20 cellular contexts compared by ENCODE assay signal in genomic region chr12:119864591-119864990, GRCh38. TPM values are rescaled to one million over a fixed set of nuclear protein-coding genes. Genes with fewer than 3 reads are reported as not detected.
DNase-seq lines count a peak whose midpoint lies in the region; ATAC-seq and TF ChIP-seq lines count a peak whose summit lies in the region.
"Had no signal": no experiment of that assay in that cellular context is flagged by ENCODE, and none has a peak within 500 bp of the region (broad histone marks: within the 10 kb centered on the region; RNA-seq: fewer than 3 reads in every experiment).

No MANE protein-coding gene starts in this region.

- intact Hi-C loops in activated CD4-positive, alpha-beta T cell treated with anti-CD3 and anti-CD28 coated beads, Interleukin-2, amount 10 ng/mL, durations not matched to agents 24 days and 14 days (cut with micrococcal nuclease), result no loop called here

- peaks cover 7% of the 10 kb centered on the region for H3K79me2 ChIP-seq in osteoblast (ENCODE audit: insufficient read depth, low read length)

- ATAC-seq in GM21528 (IDR thresholded peaks at IDR 0.05; ENCODE audit: low FRiP score, unreplicated experiment), result no peak
- ATAC-seq: A549; CD8-positive, alpha-beta T cell; GM23338; HCT116 had no signal

- no peak overlapping the region for H3K9ac ChIP-seq in endodermal cell (ENCODE audit: extremely low read depth, low read length, poor library complexity, severe bottlenecking)
- H3K9ac ChIP-seq: BLaER1 had no signal

- H3K27me3 Mint-ChIP-seq in activated CD4-positive, alpha-beta T cell treated with anti-CD3 and anti-CD28 coated beads, Interleukin-2, amount 10 ng/mL, durations not matched to agents 24 days and 14 days, result no peaks in the 10 kb centered on the region
- H3K27me3 Mint-ChIP-seq in endodermal cell (ENCODE audit: insufficient read depth), result no peaks in the 10 kb centered on the region
- H3K27me3 Mint-ChIP-seq: B cell; CD4-positive, CD25-positive, alpha-beta regulatory T cell had no signal

- no peak overlapping the region for H3K4me3 Mint-ChIP-seq in activated CD4-positive, alpha-beta T cell treated with anti-CD3 and anti-CD28 coated beads, Interleukin-2, amount 10 ng/mL, durations not matched to agents 24 days and 14 days
- no peak overlapping the region for H3K4me3 Mint-ChIP-seq in endodermal cell
- H3K4me3 Mint-ChIP-seq: B cell; CD4-positive, CD25-positive, alpha-beta regulatory T cell; CD8-positive, alpha-beta T cell; GM23338; H9 had no signal

- peaks cover 5% of the 10 kb centered on the region for H3K4me1 Mint-ChIP-seq in activated CD4-positive, alpha-beta T cell treated with anti-CD3 and anti-CD28 coated beads, Interleukin-2, amount 10 ng/mL, durations not matched to agents 24 days and 14 days
- no peaks in the 10 kb centered on the region for H3K4me1 Mint-ChIP-seq in endodermal cell
- H3K4me1 Mint-ChIP-seq: B cell, GM23338, H9 had no signal

- H3K4me2 ChIP-seq in osteoblast (ENCODE audit: insufficient read depth, low read length), result no peak overlapping the region
- H3K4me2 ChIP-seq: A549, BLaER1, GM23338 had no signal

- no peaks in the 10 kb centered on the region for H3K4me1 ChIP-seq in endodermal cell (ENCODE audit: control insufficient read depth, insufficient read depth, low read length)
- peaks cover 10% of the 10 kb centered on the region for H3K4me1 ChIP-seq in osteoblast (ENCODE audit: insufficient read depth, low read length)
- H3K4me1 ChIP-seq: A549, BLaER1, Caco-2 had no signal

- H3K27ac Mint-ChIP-seq in activated CD4-positive, alpha-beta T cell treated with anti-CD3 and anti-CD28 coated beads, Interleukin-2, amount 10 ng/mL, durations not matched to agents 24 days and 14 days, result peak overlapping the region; percentile 42
- no peak overlapping the region for H3K27ac Mint-ChIP-seq in endodermal cell
- H3K27ac Mint-ChIP-seq: B cell; CD8-positive, alpha-beta T cell; GM23338; H9 had no signal

- H3K9me3 ChIP-seq in endodermal cell (ENCODE audit: control insufficient read depth, low read length), result no peaks in the 10 kb centered on the region
- no peaks in the 10 kb centered on the region for H3K9me3 ChIP-seq in osteoblast (ENCODE audit: low read depth, low read length)
- H3K9me3 ChIP-seq: A549, BLaER1, Caco-2 had no signal

- 90 to 100% methylated on average over 2 of the region's 2 CpGs for WGBS in endodermal cell (ENCODE audit: insufficient coverage in 1 of 2, insufficient read length in 1 of 2), 2 experiments

- peak overlapping the region; percentile 59 for H2AFZ ChIP-seq in osteoblast (ENCODE audit: low read length)
- H2AFZ ChIP-seq: GM23338 had no signal

- H4K20me1 ChIP-seq in osteoblast (ENCODE audit: insufficient read depth, low read length), result no peaks in the 10 kb centered on the region
- H4K20me1 ChIP-seq: BLaER1 had no signal

- H3K27ac ChIP-seq in endodermal cell (ENCODE audit: low read depth, low read length) (no peak overlapping the region), osteoblast (ENCODE audit: low read depth, low read length) (no peak overlapping the region)
- H3K27ac ChIP-seq: A549, BLaER1, C4-2B had no signal

- no peak for DNase-seq in activated CD4-positive, alpha-beta T cell treated with anti-CD3 and anti-CD28 coated beads, Interleukin-2, amount 10 ng/mL, durations not matched to agents 24 days and 14 days
- DNase-seq in activated CD4-positive, alpha-beta T cell treated with anti-CD3 and anti-CD28 coated beads, Interleukin-2, amount 50 U/mL, for 48 hours, result no peak
- peak; percentile 1 for DNase-seq in endodermal cell
- no peak for DNase-seq in osteoblast (ENCODE audit: insufficient read length, low spot score, missing footprints)
- no peak for DNase-seq in T-helper 2 cell
- no peak for DNase-seq in HT-29 (ENCODE audit: low spot score)
- DNase-seq: 8988T; Caco-2; CD8-positive, alpha-beta T cell; DMS53; DMS79 treated with DMSO at 0.1 percent for 48 hours; H9 had no signal

- no peaks in the 10 kb centered on the region for H3K27me3 ChIP-seq in endodermal cell (ENCODE audit: control insufficient read depth, insufficient read depth, low read length, poor library complexity, severe bottlenecking)
- no peaks in the 10 kb centered on the region for H3K27me3 ChIP-seq in osteoblast (ENCODE audit: insufficient read depth, low read length)
- H3K27me3 ChIP-seq: BLaER1 had no signal

- H3K36me3 Mint-ChIP-seq in activated CD4-positive, alpha-beta T cell treated with anti-CD3 and anti-CD28 coated beads, Interleukin-2, amount 10 ng/mL, durations not matched to agents 24 days and 14 days (ENCODE audit: low read depth), result peaks cover 34% of the 10 kb centered on the region
- peaks cover 50% of the 10 kb centered on the region for H3K36me3 Mint-ChIP-seq in endodermal cell (ENCODE audit: low read depth)
- H3K36me3 Mint-ChIP-seq: CD8-positive, alpha-beta T cell had no signal

- H3K4me3 ChIP-seq in endodermal cell (ENCODE audit: low read length), result no peak overlapping the region
- no peak overlapping the region for H3K4me3 ChIP-seq in osteoblast (ENCODE audit: insufficient read depth, low read length)
- H3K4me3 ChIP-seq: A549, BLaER1, GM23338 had no signal

- no peak for TF ChIP-seq CTCF in endodermal cell (conservative IDR thresholded peaks at IDR 0.05)
- TF ChIP-seq CTCF in osteoblast (IDR thresholded peaks at IDR 0.05; ENCODE audit: extremely low read depth, low read depth, low read length), result no peak

- no peaks in the 10 kb centered on the region for H3K9me3 Mint-ChIP-seq in activated CD4-positive, alpha-beta T cell treated with anti-CD3 and anti-CD28 coated beads, Interleukin-2, amount 10 ng/mL, durations not matched to agents 24 days and 14 days
- H3K9me3 Mint-ChIP-seq in endodermal cell, result no peaks in the 10 kb centered on the region
- H3K9me3 Mint-ChIP-seq: CD4-positive, CD25-positive, alpha-beta regulatory T cell; CD8-positive, alpha-beta T cell; GM23338; H9 had no signal

- peaks cover 63% of the 10 kb centered on the region for H3K36me3 ChIP-seq in endodermal cell (ENCODE audit: control insufficient read depth, insufficient read depth, low read length)
- H3K36me3 ChIP-seq in osteoblast (ENCODE audit: insufficient read depth, low read length), result peaks cover 32% of the 10 kb centered on the region

RNA-seq across cellular contexts. Expression of gene CIT, which starts 12.5 kb away (rescaled TPM):
- 44.5 and 51.5 TPM in 2 replicates for total RNA-seq in activated CD4-positive, alpha-beta T cell treated with anti-CD3 and anti-CD28 coated beads, Interleukin-2, amount 10 ng/mL, durations not matched to agents 24 days and 14 days
- total RNA-seq in endodermal cell (10 to 100 TPM; 57.3 to 79.1 TPM), osteoblast (8.8 and 10.1 TPM in 2 replicates)
- 38.3 TPM for polyA plus RNA-seq in endodermal cell (2013, experiment 1 of 2)
- polyA plus RNA-seq in endodermal cell (2013, experiment 2 of 2), result 44.6 TPM
- 27.8 and 29.4 TPM in 2 replicates for total RNA-seq in HT-29 (2014; rRNA removed; shearing (Covaris generic))
